In genomic region chr9:15606667-15607472, GRCh38 we compare ENCODE assay signal across 8 cellular contexts. TPM values are rescaled to one million over a fixed set of nuclear protein-coding genes. Genes with fewer than 3 reads are reported as not detected.
DNase-seq lines count a peak whose midpoint lies in the region; ATAC-seq, FAIRE-seq and TF ChIP-seq lines count a peak whose summit lies in the region.

No MANE protein-coding gene starts in this region.

- H3K4me1 ChIP-seq in gastrocnemius medialis, result peaks cover 0 to 5% of the 10 kb centered on the region in 2 donors

- DNase-seq in AG10803 (ENCODE audit: low read depth), result peak; percentile 36
- DNase-seq in GM12891 (ENCODE audit: insufficient read length, low spot score), result no peak
- DNase-seq in MV-4-11 (lab: John Stamatoyannopoulos, UW), result peak; percentile 53
- no peak for DNase-seq in T-helper 17 cell
- peak; percentile 50 for DNase-seq in foreskin melanocyte
- DNase-seq in gastrocnemius medialis, result no peak

- no peaks in the 10 kb centered on the region for H3K27me3 ChIP-seq in gastrocnemius medialis

- no peak overlapping the region for H3K4me3 ChIP-seq in AG10803 (ENCODE audit: low read length)
- H3K4me3 ChIP-seq in gastrocnemius medialis, result no peak overlapping the region

- no peaks in the 10 kb centered on the region for H3K27me3 Mint-ChIP-seq in T-helper 17 cell

- peak; percentile 37 for ATAC-seq in T-helper 17 cell
- ATAC-seq in gastrocnemius medialis, result peak in 1 of 2 donors; percentile 42
- ATAC-seq in GM21786 (IDR thresholded peaks at IDR 0.05; ENCODE audit: unreplicated experiment), result no peak
- ATAC-seq in HG03342 (IDR thresholded peaks at IDR 0.05; ENCODE audit: unreplicated experiment), result no peak

- H3K9me3 ChIP-seq in T-helper 17 cell (ENCODE audit: control insufficient read depth, low read length, poor library complexity, severe bottlenecking), result no peaks in the 10 kb centered on the region
- no peaks in the 10 kb centered on the region for H3K9me3 ChIP-seq in gastrocnemius medialis

- no peak for TF ChIP-seq POLR2A in GM12891 (IDR thresholded peaks at IDR 0.05; ENCODE audit: low read depth, low read length)
- no peak for TF ChIP-seq POLR2A in gastrocnemius medialis (IDR thresholded peaks at IDR 0.05)

- no peak overlapping the region for H3K27ac Mint-ChIP-seq in T-helper 17 cell

- H3K4me3 Mint-ChIP-seq in T-helper 17 cell, result no peak overlapping the region

- peak; percentile 54 for FAIRE-seq in GM12891 (lab: Jason Lieb, UNC)

- H3K36me3 Mint-ChIP-seq in T-helper 17 cell (ENCODE audit: low read depth), result no peaks in the 10 kb centered on the region

- no peaks in the 10 kb centered on the region for H3K36me3 ChIP-seq in gastrocnemius medialis

- no peak overlapping the region for H3K27ac ChIP-seq in gastrocnemius medialis

- H3K4me1 Mint-ChIP-seq in T-helper 17 cell, result no peaks in the 10 kb centered on the region

- in situ Hi-C loops in gastrocnemius medialis (cut with MboI; ENCODE audit: low sequenced_read_pairs in 4 of 4), result loop anchor here in 2 of 4 donors (25.0 kb wide), 2 partner anchors 320 to 395 kb away; no protein-coding TSS in a partner anchor

- intact Hi-C loops in gastrocnemius medialis (cut with DNase I; ENCODE audit: low total_unique reads), result loop anchor here (1.0 to 2.0 kb wide), 2 partner anchors 330 to 396 kb away; no protein-coding TSS in a partner anchor

- peak; percentile 63 for TF ChIP-seq CTCF in AG10803 (conservative IDR thresholded peaks at IDR 0.05; ENCODE audit: low read length)
- TF ChIP-seq CTCF in gastrocnemius medialis (IDR thresholded peaks at IDR 0.05 in 4 of 5, conservative IDR thresholded peaks at IDR 0.05 in 1 of 5), result peak; percentile 60 to 83 (median 62)

TF ChIP-seq in GM12891, 5 proteins besides CTCF, POLR2A, EP300 and RAD21:
- no peak for TF ChIP-seq TAF1 (IDR thresholded peaks at IDR 0.05; ENCODE audit: low read depth, low read length)
- TF ChIP-seq POU2F2 (IDR thresholded peaks at IDR 0.05; ENCODE audit: low read depth, low read length), result no peak
- no peak for TF ChIP-seq SPI1 (IDR thresholded peaks at IDR 0.05; ENCODE audit: low read depth, low read length)
- no peak for TF ChIP-seq POLR2AphosphoS5 (IDR thresholded peaks at IDR 0.05; ENCODE audit: low read depth, low read length)
- TF ChIP-seq PAX5 (IDR thresholded peaks at IDR 0.05; ENCODE audit: insufficient read depth, low read length, severe bottlenecking), result no peak

RNA-seq across cellular contexts. Expression of gene CCDC171, which starts 54.0 kb away (rescaled TPM):
- polyA plus RNA-seq in GM12891 (2012; ENCODE audit: low read depth, missing spikeins), result 1.0 TPM
- total RNA-seq in T-helper 17 cell (1 to 10 TPM in 1 of 2 donors, under 1 TPM in 1; 0.52 to 1.5 TPM), gastrocnemius medialis (1 to 10 TPM in 3 of 4 donors, under 1 TPM in 1; 0.61 to 1.7 (median 1.3) TPM)

Comparison
In these comparisons a context has a peak if more than half of its experiments do, and no peak if none do; other contexts are left out.
1. DNase-seq: peak in AG10803 (single experiment), MV-4-11 (single experiment) and foreskin melanocyte (single experiment); none in GM12891 (single experiment), T-helper 17 cell (0 of 3) and gastrocnemius medialis (0 of 2).